ENCODE assay signal across 1 cellular context in genomic region chr17:70394833-70395232, GRCh38.
TF ChIP-seq lines count a peak whose summit lies in the region.

No MANE protein-coding gene starts in this region.

TF ChIP-seq in SK-N-SH treated with all-trans-retinoic acid at 6 μM for 48 hours, 23 proteins besides CTCF, POLR2A, EP300 and RAD21 (continued from another document):
- TF ChIP-seq TSHZ2 (CRISPR knock-in tag; IDR thresholded peaks at IDR 0.05) (no peak), TCF4 (CRISPR knock-in tag; IDR thresholded peaks at IDR 0.05; ENCODE audit: borderline replicate concordance) (peak; percentile 89), BACH2 (CRISPR knock-in tag; IDR thresholded peaks at IDR 0.05; ENCODE audit: borderline replicate concordance) (no peak), SNAI2 (CRISPR knock-in tag; IDR thresholded peaks at IDR 0.05) (peak; percentile 80; the same call in 1 of the 2 replicates), PPARA (CRISPR knock-in tag; IDR thresholded peaks at IDR 0.05; ENCODE audit: borderline replicate concordance) (no peak), ZFP3 (CRISPR knock-in tag; IDR thresholded peaks at IDR 0.05) (0 out of 2 replicates have a peak, but pooled peaks have one; percentile 62), GLIS3 (CRISPR knock-in tag; IDR thresholded peaks at IDR 0.05) (no peak)
